16 cellular contexts compared by ENCODE assay signal in the genomic region with DNA sequence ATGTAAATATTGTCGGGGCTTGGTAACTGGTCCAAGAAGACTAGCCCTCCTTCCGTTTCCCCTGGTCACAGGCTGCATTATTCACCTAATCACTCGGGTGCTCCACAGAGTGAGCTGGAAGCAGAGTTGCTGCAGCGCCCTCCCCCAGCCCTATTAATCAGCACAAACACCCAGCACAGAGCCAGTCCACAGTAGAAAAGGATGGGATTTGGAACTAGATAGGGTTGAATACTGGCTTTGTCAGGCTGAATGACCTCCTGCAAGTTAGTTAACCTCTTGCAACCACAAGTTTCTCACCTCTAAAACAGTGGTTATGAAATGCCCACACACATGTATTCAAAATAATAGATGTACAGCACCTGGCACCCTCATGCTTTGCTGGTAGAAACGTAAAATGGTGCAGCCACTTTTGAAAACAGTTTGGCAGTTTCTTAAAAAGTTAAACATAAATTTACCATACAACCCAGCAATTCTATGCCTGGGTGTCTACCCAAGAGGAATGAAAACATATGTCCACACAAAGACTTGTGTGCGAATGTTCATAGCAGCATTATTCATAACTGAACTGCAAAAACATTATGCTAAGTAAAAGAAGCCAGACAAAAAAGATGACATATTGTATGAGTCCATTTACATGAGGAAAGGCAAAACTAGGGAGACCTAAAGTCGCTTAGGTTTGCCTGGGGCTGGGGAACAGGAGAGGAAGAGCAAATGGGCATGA. TPM values are rescaled to one million over a fixed set of nuclear protein-coding genes. Genes with fewer than 3 reads are reported as not detected.
A peak's percentile ranks its signal among the peaks of the same experiment; 100 is the strongest.
DNase-seq lines count a peak whose midpoint lies in the region; ATAC-seq and TF ChIP-seq lines count a peak whose summit lies in the region.
"Had no signal": no experiment of that assay in that cellular context is flagged by ENCODE, and none has a peak within 500 bp of the region (broad histone marks: within the 10 kb centered on the region; RNA-seq: fewer than 3 reads in every experiment).

No MANE protein-coding gene starts in this region.

- no peak for TF ChIP-seq POLR2A in tibial nerve (IDR thresholded peaks at IDR 0.05)

- H3K36me3 ChIP-seq in mesendoderm (ENCODE audit: control insufficient read depth, insufficient read depth, low read length) (no peaks in the 10 kb centered on the region), tibial nerve (no peaks in the 10 kb centered on the region)

- no peak overlapping the region for H3K23ac ChIP-seq in mesendoderm (ENCODE audit: low read length)

- H4K5ac ChIP-seq in mesendoderm (ENCODE audit: low read length): no peak overlapping the region

- H3K27me3 Mint-ChIP-seq in WTC11 (ENCODE audit: low read depth): no peaks in the 10 kb centered on the region

- no peak overlapping the region for H4K8ac ChIP-seq in mesendoderm (ENCODE audit: low read depth, low read length)

- H3K4me1 Mint-ChIP-seq in WTC11: 0 out of 2 replicates have a peak, but pooled peaks cover 4% of the 10 kb centered on the region

- H3K27ac ChIP-seq in mesendoderm (ENCODE audit: low read depth, low read length): no peak overlapping the region
- no peak overlapping the region for H3K27ac ChIP-seq in tibial nerve

- no peak overlapping the region for H3K4ac ChIP-seq in mesendoderm (ENCODE audit: low read depth, low read length)

- H3K79me2 ChIP-seq in mesendoderm (ENCODE audit: control insufficient read depth, insufficient read depth, low read length): no peaks in the 10 kb centered on the region

- H3K4me3 Mint-ChIP-seq in WTC11: no peak overlapping the region
- H3K4me3 Mint-ChIP-seq: activated CD4-positive, alpha-beta memory T cell treated with anti-CD3 and anti-CD28 coated beads for 36 hours; IgD-negative memory B cell; naive thymus-derived CD8-positive, alpha-beta T cell had no signal

- no peak overlapping the region for H2BK120ac ChIP-seq in mesendoderm (ENCODE audit: low read depth, low read length)

- H3K18ac ChIP-seq in mesendoderm (ENCODE audit: low read length): no peak overlapping the region

- no peaks in the 10 kb centered on the region for H3K9me3 ChIP-seq in tibial nerve

- no peak overlapping the region for H3K9ac ChIP-seq in mesendoderm (ENCODE audit: low read length)

- ATAC-seq in GM18498 (IDR thresholded peaks at IDR 0.05; ENCODE audit: unreplicated experiment) (peak; percentile 65), WTC11 (no peak), GM21515 (IDR thresholded peaks at IDR 0.05; ENCODE audit: unreplicated experiment) (no peak), GM19023 (IDR thresholded peaks at IDR 0.05; ENCODE audit: unreplicated experiment) (no peak)
- ATAC-seq: naive thymus-derived CD8-positive, alpha-beta T cell had no signal

- DNase-seq in M059J (ENCODE audit: low read depth) (peak; percentile 50), cardiac fibroblast (ENCODE audit: low read depth in 2 of 2) (peak; percentile 5 to 57), mesendoderm (peak; percentile 21), WTC11 (ENCODE audit: low spot score) (no peak), tibial nerve (ENCODE audit: low spot score in 2 of 2) (no peak)
- DNase-seq: activated CD4-positive, alpha-beta memory T cell treated with anti-CD3 and anti-CD28 coated beads for 36 hours; activated naive CD4-positive, alpha-beta T cell; C1 segment of cervical spinal cord; kidney; naive thymus-derived CD8-positive, alpha-beta T cell; NCI-H1436 treated with DMSO at 0.1 percent for 48 hours; NCI-H82 had no signal

- H3K27me3 ChIP-seq in mesendoderm (ENCODE audit: insufficient read depth, low read length, poor library complexity) (no peaks in the 10 kb centered on the region), tibial nerve (no peaks in the 10 kb centered on the region)

- no peak overlapping the region for H3K4me3 ChIP-seq in cardiac fibroblast (replicated peaks in 1 of 2; ENCODE audit: low read depth in 2 of 2, low read length in 2 of 2)
- H3K4me3 ChIP-seq in mesendoderm (ENCODE audit: low read length): no peak overlapping the region
- H3K4me3 ChIP-seq in tibial nerve: no peak overlapping the region

- H3K56ac ChIP-seq in mesendoderm (ENCODE audit: low read length): no peak overlapping the region

- no peak overlapping the region for H3K27ac Mint-ChIP-seq in WTC11
- H3K27ac Mint-ChIP-seq: activated CD4-positive, alpha-beta memory T cell treated with anti-CD3 and anti-CD28 coated beads for 36 hours; IgD-negative memory B cell; naive thymus-derived CD8-positive, alpha-beta T cell had no signal

- no peaks in the 10 kb centered on the region for H3K79me1 ChIP-seq in mesendoderm (ENCODE audit: low read length)

- no peak overlapping the region for H2BK5ac ChIP-seq in mesendoderm (ENCODE audit: low read length)

- CTCF ChIA-PET in WTC11 (lab: Charles Lee): no interaction called here

- H3K4me2 ChIP-seq in mesendoderm (ENCODE audit: low read length): no peak overlapping the region

- no peaks in the 10 kb centered on the region for H3K36me3 Mint-ChIP-seq in WTC11
- H3K36me3 Mint-ChIP-seq: activated CD4-positive, alpha-beta memory T cell treated with anti-CD3 and anti-CD28 coated beads for 36 hours; IgD-negative memory B cell; naive thymus-derived CD8-positive, alpha-beta T cell had no signal

- TF ChIP-seq CTCF in cardiac fibroblast (IDR thresholded peaks at IDR 0.05; ENCODE audit: low read depth, low read length) (no peak), WTC11 (IDR thresholded peaks at IDR 0.05) (no peak), tibial nerve (IDR thresholded peaks at IDR 0.05) (no peak)

- H3K9me3 Mint-ChIP-seq in WTC11: peaks cover 3% of the 10 kb centered on the region; the same call in 1 of the 2 replicates
- H3K9me3 Mint-ChIP-seq: activated CD4-positive, alpha-beta memory T cell treated with anti-CD3 and anti-CD28 coated beads for 36 hours; IgD-negative memory B cell; naive thymus-derived CD8-positive, alpha-beta T cell had no signal

- H2AK5ac ChIP-seq in mesendoderm (ENCODE audit: low read length): no peak overlapping the region

- H3K4me1 ChIP-seq in mesendoderm (ENCODE audit: control insufficient read depth, low read depth, low read length) (no peaks in the 10 kb centered on the region), tibial nerve (no peaks in the 10 kb centered on the region)

- no peak overlapping the region for H2BK15ac ChIP-seq in mesendoderm (replicated peaks; ENCODE audit: low read depth)

- no peak for TF ChIP-seq EP300 in tibial nerve (IDR thresholded peaks at IDR 0.05)

- POLR2A ChIA-PET in WTC11 (lab: Charles Lee): no interaction called here

- WGBS in mesendoderm (ENCODE audit: extremely low coverage, insufficient coverage, low lambda C conversion rate): no CpG with 5 or more reads among the region's 7 CpGs
- WGBS in tibial nerve, 2 donors: 43 to 50% methylated on average over 7 of the region's 7 CpGs

TF ChIP-seq in WTC11, 78 proteins besides CTCF, POLR2A, EP300 and RAD21 (continues in another document):
- TF ChIP-seq ZBTB21 (CRISPR knock-in tag; IDR thresholded peaks at IDR 0.05; ENCODE audit: borderline replicate concordance) (no peak), HMGXB4 (CRISPR knock-in tag; IDR thresholded peaks at IDR 0.05) (no peak), ZNF512 (CRISPR knock-in tag; IDR thresholded peaks at IDR 0.05; ENCODE audit: borderline replicate concordance) (no peak), ZNF317 (CRISPR knock-in tag; IDR thresholded peaks at IDR 0.05; ENCODE audit: borderline replicate concordance, low read depth) (no peak), FOXK1 (CRISPR knock-in tag; IDR thresholded peaks at IDR 0.05) (no peak)
- TF ChIP-seq, protein P1, sequence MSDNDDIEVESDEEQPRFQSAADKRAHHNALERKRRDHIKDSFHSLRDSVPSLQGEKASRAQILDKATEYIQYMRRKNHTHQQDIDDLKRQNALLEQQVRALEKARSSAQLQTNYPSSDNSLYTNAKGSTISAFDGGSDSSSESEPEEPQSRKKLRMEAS (CRISPR knock-in tag; IDR thresholded peaks at IDR 0.05): no peak

RNA-seq across cellular contexts. Expression of gene APLP2, which starts 31.7 kb away (rescaled TPM):
- total RNA-seq in M059J (2014; rRNA removed; shearing (Covaris generic)): 246 and 418 TPM in 2 replicates
- polyA plus RNA-seq in mesendoderm (2013, experiment 1 of 2): 190 TPM
- 190 TPM for polyA plus RNA-seq in mesendoderm (2013, experiment 2 of 2)
- total RNA-seq in WTC11 (2021): 340 to 353 TPM (median 345 TPM) in 3 replicates
- total RNA-seq in tibial nerve: 100 to 1,000 TPM; 200 to 229 (median 212) TPM

RNA-seq across cellular contexts. Expression of gene PRDM10, which starts 35.4 kb away (rescaled TPM):
- total RNA-seq in M059J (2014; rRNA removed; shearing (Covaris generic)): 6.3 and 9.0 TPM in 2 replicates
- 7.0 TPM for polyA plus RNA-seq in mesendoderm (2013, experiment 1 of 2)
- polyA plus RNA-seq in mesendoderm (2013, experiment 2 of 2): 6.5 TPM
- 15.8 to 18.9 TPM (median 17.9 TPM) in 3 replicates for total RNA-seq in WTC11 (2021)
- 10 to 100 TPM in 2 of 4 donors, 1 to 10 TPM in 2; 9.2 to 23.1 (median 11.0) TPM for total RNA-seq in tibial nerve

Comparison
In these comparisons a context has a peak if more than half of its experiments do, and no peak if none do; other contexts are left out.
1. DNase-seq: peak in M059J (single experiment), cardiac fibroblast (2 of 2) and mesendoderm (single experiment); none in WTC11 (single experiment) and tibial nerve (0 of 2).